Comparison of ENCODE assay signal across 9 cellular contexts in the genomic region with DNA sequence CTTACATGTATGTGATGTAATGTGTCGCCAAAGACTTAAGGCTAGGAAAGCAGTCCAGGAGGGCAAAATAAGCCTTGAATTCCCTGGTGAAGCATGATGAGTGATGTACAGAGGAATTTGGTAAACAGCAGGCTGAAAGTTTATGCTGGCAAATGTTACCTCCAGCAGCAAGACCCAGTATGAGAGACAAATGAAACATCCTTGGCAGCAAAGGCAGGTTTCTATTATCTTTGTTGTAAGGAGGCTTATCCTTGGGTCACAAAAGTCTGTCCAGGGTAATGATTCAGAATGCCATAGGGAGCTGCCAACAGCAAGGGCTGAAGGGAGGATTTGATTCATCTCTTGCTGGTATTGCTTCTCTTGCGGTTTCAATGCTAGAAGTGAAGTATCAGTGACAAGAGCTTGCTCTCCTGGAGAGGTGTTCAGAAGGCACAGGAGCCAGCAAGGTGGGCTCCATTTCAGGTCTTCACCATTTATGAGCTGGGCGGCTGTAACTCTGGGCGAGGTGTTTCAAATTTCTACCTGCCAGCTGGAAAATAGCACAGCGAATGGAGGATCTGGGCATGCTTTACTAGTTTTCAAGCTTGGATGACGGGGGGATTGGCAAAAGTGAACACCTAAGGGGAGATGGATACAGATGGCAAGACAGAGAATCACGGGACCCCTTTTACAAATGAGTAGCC.
DNase-seq lines count a peak whose midpoint lies in the region; ATAC-seq, FAIRE-seq and TF ChIP-seq lines count a peak whose summit lies in the region.
"Had no signal": no experiment of that assay in that cellular context is flagged by ENCODE, and none has a peak within 500 bp of the region (broad histone marks: within the 10 kb centered on the region; RNA-seq: fewer than 3 reads in every experiment).

No MANE protein-coding gene starts in this region.

- WGBS in H1 (ENCODE audit: extremely low coverage in 1 of 2, insufficient coverage in 1 of 2, insufficient read length in 1 of 2, insufficient replicate concordance in 2 of 2, low coverage in 1 of 2, low lambda C conversion rate in 2 of 2, missing lambda C conversion rate in 1 of 2), 2 experiments, result 70% methylated on average over 7 of the region's 7 CpGs; no CpG with 5 or more reads in 1 of the 2 experiments

- no peak overlapping the region for H3K4me2 ChIP-seq in H1 (ENCODE audit: insufficient read depth in 1 of 2, low read depth in 2 of 2, low read length in 2 of 2)

- H3K27me3 ChIP-seq in H1 (replicated peaks in 1 of 4; ENCODE audit: control insufficient read depth in 3 of 4, extremely low read depth in 1 of 4, insufficient read depth in 3 of 4, low read length in 3 of 4), result no peaks in the 10 kb centered on the region
- H3K27me3 ChIP-seq: stomach had no signal

- H3K27ac ChIP-seq in H1 (ENCODE audit: low read depth, low read length), result no peak overlapping the region
- H3K27ac ChIP-seq: SJSA1, stomach had no signal

- no peaks in the 10 kb centered on the region for H3K79me1 ChIP-seq in H1 (ENCODE audit: low read depth, low read length)

- no peak overlapping the region for H3K56ac ChIP-seq in H1 (replicated peaks; ENCODE audit: insufficient read length, low read depth, low read length)

- no peak overlapping the region for H4K91ac ChIP-seq in H1 (replicated peaks; ENCODE audit: insufficient read length, low read length)

- H3K4ac ChIP-seq in H1 (replicated peaks; ENCODE audit: insufficient read length, low read depth, low read length), result no peak overlapping the region

- H3K23me2 ChIP-seq in H1 (ENCODE audit: low read depth, low read length), result no peaks in the 10 kb centered on the region

- intact Hi-C loops in sciatic nerve (cut with DNase I), result no loop called here

- no peak for TF ChIP-seq EP300 in H1 (IDR thresholded peaks at IDR 0.05; ENCODE audit: borderline replicate concordance in 1 of 2, low read depth in 2 of 2, low read length in 2 of 2)

- TF ChIP-seq POLR2A in H1 (IDR thresholded peaks at IDR 0.05; ENCODE audit: control extremely low read depth in 1 of 2, low read depth in 2 of 2, low read length in 2 of 2), result no peak

- CTCF ChIA-PET in H1 (lab: Charles Lee; ENCODE audit: partially characterized antibody), result interaction anchor here (0.6 to 24.0 kb wide), 136 partner anchors 9 to 885 kb away, joined by 3 to 444 read pairs (median 4); no protein-coding TSS in a partner anchor

- H4K20me1 ChIP-seq in H1 (replicated peaks in 1 of 2; ENCODE audit: control insufficient read depth in 1 of 2, insufficient read depth in 2 of 2, low read length in 2 of 2), result no peaks in the 10 kb centered on the region

- H2BK12ac ChIP-seq in H1 (ENCODE audit: low read depth, low read length), result no peak overlapping the region

- H3K79me2 ChIP-seq in H1 (ENCODE audit: control insufficient read depth in 1 of 2, insufficient read depth in 2 of 2, low read length in 2 of 2), result no peaks in the 10 kb centered on the region

- no peak overlapping the region for H3K23ac ChIP-seq in H1 (ENCODE audit: insufficient read length)

- TF ChIP-seq RAD21 in H1 (IDR thresholded peaks at IDR 0.05 in 1 of 2, conservative IDR thresholded peaks at IDR 0.05 in 1 of 2; ENCODE audit: low read depth in 2 of 2, low read length in 2 of 2), result no peak

- ATAC-seq in GM18909 (IDR thresholded peaks at IDR 0.05; ENCODE audit: poor library complexity, unreplicated experiment), result peak; percentile 3
- ATAC-seq in sciatic nerve, result peak; percentile 18
- no peak for ATAC-seq in HG02588 (IDR thresholded peaks at IDR 0.05; ENCODE audit: unreplicated experiment)

- H2BK5ac ChIP-seq in H1 (ENCODE audit: low read depth, low read length), result no peak overlapping the region

- H3K4me1 ChIP-seq in H1 (replicated peaks in 1 of 4; ENCODE audit: control insufficient read depth in 3 of 4, insufficient read depth in 4 of 4, low read length in 3 of 4), result no peaks in the 10 kb centered on the region

- FAIRE-seq in H1 (lab: Jason Lieb, UNC), result no peak

- H2BK120ac ChIP-seq in H1 (replicated peaks; ENCODE audit: low read depth, low read length), result no peak overlapping the region

- H4K5ac ChIP-seq in H1 (ENCODE audit: insufficient read length, low read depth, low read length), result no peak overlapping the region

- DNase-seq in HT1080 (ENCODE audit: low read depth) (peak; percentile 71), H1 (ENCODE audit: low read depth in 1 of 2, low spot score in 2 of 2) (no peak), sciatic nerve (ENCODE audit: low spot score) (no peak), SW 1271 (lab: John Stamatoyannopoulos, UW) (no peak)
- no peak for DNase-seq in stimulated activated CD4-positive, alpha-beta T cell treated with anti-CD3 and anti-CD28 coated beads, Interleukin-2, amount 100 ng/mL, for 24 hours

- H4K8ac ChIP-seq in H1 (ENCODE audit: extremely low read depth, insufficient read depth, low read length), result no peak overlapping the region

- no peaks in the 10 kb centered on the region for H3K36me3 ChIP-seq in H1 (ENCODE audit: control insufficient read depth in 2 of 4, insufficient read depth in 4 of 4, low read length in 3 of 4)
- H3K36me3 ChIP-seq: SJSA1, stomach had no signal

- H2AFZ ChIP-seq in H1 (ENCODE audit: low read length), result peak overlapping the region; percentile 69; the same call in 1 of the 2 replicates

- POLR2A ChIA-PET in H1 (lab: Charles Lee; ENCODE audit: partially characterized antibody), result interaction anchor here (1.1 kb wide), 1 partner anchor 286 kb away, joined by 3 read pairs; no protein-coding TSS in a partner anchor

- H2AK5ac ChIP-seq in H1 (ENCODE audit: low read depth, low read length), result no peak overlapping the region

- H3K4me3 ChIP-seq in H1 (ENCODE audit: extremely low read depth in 1 of 4, insufficient read depth in 2 of 4, low read depth in 3 of 4, low read length in 4 of 4), result no peak overlapping the region
- H3K4me3 ChIP-seq: stomach had no signal

- no peak for TF ChIP-seq CTCF in H1 (IDR thresholded peaks at IDR 0.05; ENCODE audit: control extremely low read depth in 1 of 3, insufficient read depth in 1 of 3, low read depth in 1 of 3, low read length in 3 of 3)

- no peak overlapping the region for H3K18ac ChIP-seq in H1 (ENCODE audit: extremely low read depth, low read length)

- no peak overlapping the region for H2BK15ac ChIP-seq in H1 (ENCODE audit: low read length)

- no peak overlapping the region for H2BK20ac ChIP-seq in H1 (ENCODE audit: low read length)

- no peaks in the 10 kb centered on the region for H3K9me3 ChIP-seq in H1 (ENCODE audit: insufficient read depth in 2 of 2, low read depth in 1 of 2, low read length in 1 of 2)
- H3K9me3 ChIP-seq: SJSA1, stomach had no signal

- no peak overlapping the region; a peak in 1 of 7 replicates for H3K9ac ChIP-seq in H1 (replicated peaks in 1 of 4; ENCODE audit: extremely low read depth in 1 of 4, low read depth in 3 of 4, low read length in 3 of 4)

- no peak overlapping the region for H3K14ac ChIP-seq in H1 (ENCODE audit: insufficient read length)

TF ChIP-seq in H1, 55 proteins besides CTCF, POLR2A, EP300 and RAD21:
- TF ChIP-seq TEAD4 (IDR thresholded peaks at IDR 0.05; ENCODE audit: low read depth, low read length) (no peak), RFX5 (IDR thresholded peaks at IDR 0.05; ENCODE audit: borderline replicate concordance, low read depth, low read length) (no peak), HDAC2 (IDR thresholded peaks at IDR 0.05; ENCODE audit: borderline replicate concordance in 1 of 2, low read depth in 2 of 2, low read length in 2 of 2) (no peak), FOSL1 (IDR thresholded peaks at IDR 0.05; ENCODE audit: insufficient read depth, low read depth, low read length) (no peak), SUZ12 (IDR thresholded peaks at IDR 0.05; ENCODE audit: low read length) (no peak), SP1 (IDR thresholded peaks at IDR 0.05; ENCODE audit: low read depth, low read length) (no peak), KDM4A (IDR thresholded peaks at IDR 0.05; ENCODE audit: low read depth, low read length, severe bottlenecking) (no peak), RBBP5 (IDR thresholded peaks at IDR 0.05; ENCODE audit: borderline replicate concordance, low read depth, low read length) (no peak), JUN (IDR thresholded peaks at IDR 0.05; ENCODE audit: low read depth, low read length) (no peak)
- TF ChIP-seq, protein P1, sequence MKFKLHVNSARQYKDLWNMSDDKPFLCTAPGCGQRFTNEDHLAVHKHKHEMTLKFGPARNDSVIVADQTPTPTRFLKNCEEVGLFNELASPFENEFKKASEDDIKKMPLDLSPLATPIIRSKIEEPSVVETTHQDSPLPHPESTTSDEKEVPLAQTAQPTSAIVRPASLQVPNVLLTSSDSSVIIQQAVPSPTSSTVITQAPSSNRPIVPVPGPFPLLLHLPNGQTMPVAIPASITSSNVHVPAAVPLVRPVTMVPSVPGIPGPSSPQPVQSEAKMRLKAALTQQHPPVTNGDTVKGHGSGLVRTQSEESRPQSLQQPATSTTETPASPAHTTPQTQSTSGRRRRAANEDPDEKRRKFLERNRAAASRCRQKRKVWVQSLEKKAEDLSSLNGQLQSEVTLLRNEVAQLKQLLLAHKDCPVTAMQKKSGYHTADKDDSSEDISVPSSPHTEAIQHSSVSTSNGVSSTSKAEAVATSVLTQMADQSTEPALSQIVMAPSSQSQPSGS (IDR thresholded peaks at IDR 0.05; ENCODE audit: low read length), result no peak
